1 cellular context compared by ENCODE assay signal in the genomic region with DNA sequence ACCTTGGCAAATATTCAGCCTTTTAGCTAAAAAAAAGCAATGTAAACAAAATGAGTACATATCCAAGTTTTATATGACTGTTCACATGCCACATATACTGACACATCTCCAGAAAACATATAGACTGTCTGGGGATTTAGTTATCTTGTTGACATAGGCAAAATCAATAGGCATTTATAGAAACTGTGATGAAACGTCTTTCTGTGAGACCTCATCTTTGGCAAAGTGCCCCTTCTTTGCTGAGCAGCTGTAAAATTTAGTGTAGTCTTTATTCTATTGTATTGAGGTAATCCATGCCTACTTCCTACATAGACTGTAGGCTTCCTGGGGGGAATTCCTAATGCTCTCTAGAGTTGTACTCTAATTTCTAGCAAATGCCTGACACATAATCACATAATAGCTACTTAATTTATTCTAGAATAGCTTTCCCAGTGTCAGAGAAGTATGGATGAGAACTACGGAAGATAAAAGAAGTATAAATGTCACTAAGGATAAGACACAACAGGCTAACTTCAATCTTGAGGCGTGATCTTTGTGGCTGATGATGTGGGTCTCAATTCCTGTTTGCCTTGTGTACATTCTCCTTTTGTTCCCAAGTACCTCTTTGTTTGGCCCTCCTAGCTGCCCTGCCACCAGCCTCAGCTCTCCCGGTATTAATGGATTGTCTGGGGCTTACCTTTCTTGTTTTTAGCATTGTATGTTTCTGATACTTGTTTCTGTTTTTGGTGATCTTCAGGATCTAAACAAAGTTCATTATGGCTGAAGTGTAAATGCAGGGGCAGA.
TF ChIP-seq lines count a peak whose summit lies in the region.

No MANE protein-coding gene starts in this region.

TF ChIP-seq in endothelial cell of umbilical vein, 7 proteins besides CTCF, POLR2A, EP300 and RAD21 (continued from another document):
- no peak for TF ChIP-seq JUN (IDR thresholded peaks at IDR 0.05; ENCODE audit: borderline replicate concordance, insufficient read depth, insufficient read length, low read depth)
- TF ChIP-seq MAX (IDR thresholded peaks at IDR 0.05; ENCODE audit: insufficient read depth, insufficient read length) = no peak
- TF ChIP-seq POLR2AphosphoS5 (IDR thresholded peaks at IDR 0.05; ENCODE audit: insufficient read depth, low read depth, low read length) = no peak
- no peak for TF ChIP-seq MYC (IDR thresholded peaks at IDR 0.05; ENCODE audit: low read depth, low read length)
